8 cellular contexts compared by ENCODE assay signal in the genomic region with DNA sequence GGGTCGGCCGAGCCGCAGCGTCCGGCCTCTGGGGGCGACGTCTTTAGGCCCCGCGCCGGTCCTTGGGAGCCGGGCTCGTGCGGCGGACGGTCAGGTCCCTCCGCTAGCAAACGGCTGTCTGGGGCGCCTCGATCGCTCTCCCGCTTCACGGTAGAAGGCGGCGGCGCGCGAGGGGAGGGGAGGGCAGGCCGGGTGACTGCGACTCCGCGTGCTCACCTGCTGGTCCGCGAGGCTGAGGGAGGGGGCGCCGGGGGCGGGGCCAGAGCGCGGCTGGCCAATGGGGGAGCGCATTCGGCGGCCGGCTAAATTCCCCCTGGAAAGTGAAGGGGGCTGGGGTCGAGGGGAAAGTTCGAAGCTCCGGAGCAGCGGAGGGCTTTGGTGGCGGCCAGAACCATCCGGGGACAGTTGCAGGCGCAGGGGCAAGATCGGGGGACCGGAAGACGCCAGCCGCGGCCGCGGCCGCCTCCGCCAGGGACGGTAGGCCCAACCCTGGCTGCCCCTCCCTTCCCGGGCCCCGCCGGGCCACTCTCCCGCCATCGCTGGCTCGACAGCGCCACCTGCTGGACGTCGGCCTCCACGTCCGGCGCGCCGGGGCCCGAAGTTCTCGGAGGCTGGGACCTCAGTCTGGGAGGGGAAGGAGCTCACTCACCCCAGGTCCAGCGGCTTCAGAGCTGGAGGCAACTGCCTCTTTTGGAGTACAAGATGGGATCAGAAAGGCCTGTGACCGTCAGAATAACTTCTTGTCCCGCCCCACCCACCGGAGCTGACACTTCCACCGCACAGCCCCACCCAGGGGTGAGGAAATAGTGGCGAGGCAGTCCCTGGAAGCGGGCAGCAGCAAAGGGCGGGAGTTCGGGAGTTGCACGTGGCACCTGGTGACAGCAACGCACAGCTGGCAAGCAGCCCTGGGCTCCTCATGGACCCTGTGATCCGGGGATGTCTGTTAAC. TPM values are rescaled to one million over a fixed set of nuclear protein-coding genes. Genes with fewer than 3 reads are reported as not detected.
DNase-seq lines count a peak whose midpoint lies in the region; ATAC-seq and TF ChIP-seq lines count a peak whose summit lies in the region.

No MANE protein-coding gene starts in this region.

- H3K27me3 ChIP-seq in right atrium auricular region, result no peaks in the 10 kb centered on the region
- H3K27me3 ChIP-seq in psoas muscle (ENCODE audit: insufficient read depth in 3 of 3, low read length in 2 of 3), result peaks cover 0 to 8% (median 0%) of the 10 kb centered on the region in 3 donors

- H3K9me3 ChIP-seq in right atrium auricular region (no peaks in the 10 kb centered on the region), psoas muscle (no peaks in the 10 kb centered on the region)

- no peaks in the 10 kb centered on the region for H3K36me3 ChIP-seq in right atrium auricular region
- H3K36me3 ChIP-seq in psoas muscle (ENCODE audit: insufficient read depth in 1 of 2, low read depth in 1 of 2), result no peaks in the 10 kb centered on the region
- no peaks in the 10 kb centered on the region for H3K36me3 ChIP-seq in urinary bladder (ENCODE audit: insufficient read depth)

- ATAC-seq in HG02588 (IDR thresholded peaks at IDR 0.05; ENCODE audit: unreplicated experiment) (peak; percentile 94), psoas muscle (peak; percentile 92 to 97 (median 93))

- DNase-seq in NAMALWA (ENCODE audit: low spot score) (peak; percentile 76), T-helper 1 cell (peak; percentile 53 to 77 (median 71)), amniotic epithelial cell (ENCODE audit: low read depth) (peak; percentile 28), right atrium auricular region (ENCODE audit: low spot score) (peak; percentile 69), psoas muscle (peak; percentile 81 to 90)

- H3K4me3 ChIP-seq in right atrium auricular region (peak overlapping the region; percentile 42 to 55), psoas muscle (peak overlapping the region; percentile 65), urinary bladder (ENCODE audit: low read depth, low read length) (peak overlapping the region; percentile 43)

- TF ChIP-seq CTCF in GM12872 (IDR thresholded peaks at IDR 0.05; ENCODE audit: insufficient read depth, low read depth, low read length), result peak; percentile 63
- peak; percentile 71 to 91 for TF ChIP-seq CTCF in right atrium auricular region (IDR thresholded peaks at IDR 0.05)
- TF ChIP-seq CTCF in psoas muscle (IDR thresholded peaks at IDR 0.05), result peak; percentile 88

- H3K27ac ChIP-seq in right atrium auricular region (peak overlapping the region; percentile 60 to 70), psoas muscle (peak overlapping the region; percentile 46), urinary bladder (ENCODE audit: low read depth) (peak overlapping the region; percentile 10)

- H3K4me1 ChIP-seq in right atrium auricular region (peaks cover 0 to 9% of the 10 kb centered on the region in 2 donors), psoas muscle (no peaks in the 10 kb centered on the region), urinary bladder (ENCODE audit: insufficient read depth) (no peaks in the 10 kb centered on the region)

- intact Hi-C loops in psoas muscle (cut with DNase I), result loop anchor here in 1 of 2 donors (2.0 to 5.0 kb wide), 2 partner anchors 136 to 458 kb away; no protein-coding TSS in a partner anchor

- WGBS in psoas muscle, 3 donors, result 1 to 31% (median 3%) methylated on average over 13 to 86 of the region's 87 CpGs
- WGBS in urinary bladder, result under 1% methylated on average over 72 of the region's 87 CpGs

RNA-seq across cellular contexts. Expression of a gene that starts 49.9 kb away (rescaled TPM):
- total RNA-seq in right atrium auricular region (1 to 10 TPM; 4.1 to 8.6 TPM), psoas muscle (1 to 10 TPM; 1.5 to 2.9 (median 2.2) TPM), urinary bladder (11.3 TPM)
- polyA plus RNA-seq in psoas muscle (1 to 10 TPM in 1 of 3 donors, under 1 TPM in 2; 0.55 to 1.2 (median 0.76) TPM), urinary bladder (13.7 TPM)

Comparison
In these comparisons a context has a peak if more than half of its experiments do, and no peak if none do; other contexts are left out.
1. Peak in every context shown above with its lines: DNase-seq, ATAC-seq, H3K4me3 ChIP-seq and H3K27ac ChIP-seq.
2. DNase-seq: peak in every context shown above with its lines; median percentile 86 in psoas muscle; 76 in NAMALWA; 71 in T-helper 1 cell; 69 in right atrium auricular region; 28 in amniotic epithelial cell.
3. H3K27ac ChIP-seq: peak in every context shown above with its lines; median percentile 65 in right atrium auricular region; 46 in psoas muscle; 10 in urinary bladder.